ENCODE assay signal across 12 cellular contexts in genomic region chr3:156668073-156668763, GRCh38. TPM values are rescaled to one million over a fixed set of nuclear protein-coding genes. Genes with fewer than 3 reads are reported as not detected.
DNase-seq lines count a peak whose midpoint lies in the region; ATAC-seq, FAIRE-seq and TF ChIP-seq lines count a peak whose summit lies in the region.
"Had no signal": no experiment of that assay in that cellular context is flagged by ENCODE, and none has a peak within 500 bp of the region (broad histone marks: within the 10 kb centered on the region; RNA-seq: fewer than 3 reads in every experiment).

No MANE protein-coding gene starts in this region.

- POLR2A ChIA-PET in activated CD4-positive, alpha-beta T cell treated with anti-CD3 and anti-CD28 coated beads, Interleukin-2, amount 10 ng/mL, durations not matched to agents 7 days and 5 days (lab: Charles Lee) = no interaction called here

- H3K4me3 ChIP-seq in choroid plexus epithelial cell (ENCODE audit: low read depth, low read length) (no peak overlapping the region), pancreas (no peak overlapping the region)
- H3K4me3 ChIP-seq: HAP-1 had no signal

- no peaks in the 10 kb centered on the region for H3K27me3 ChIP-seq in pancreas
- H3K27me3 ChIP-seq: neutrophil had no signal

- H3K4me1 ChIP-seq in pancreas = peaks cover 0 to 18% (median 3%) of the 10 kb centered on the region in 3 donors

- peaks cover 17% of the 10 kb centered on the region for H3K36me3 Mint-ChIP-seq in activated CD4-positive, alpha-beta T cell treated with anti-CD3 and anti-CD28 coated beads, Interleukin-2, amount 10 ng/mL, durations not matched to agents 7 days and 5 days (ENCODE audit: low read depth)

- H3K9me3 ChIP-seq in pancreas = no peaks in the 10 kb centered on the region
- H3K9me3 ChIP-seq: HAP-1, neutrophil had no signal

- FAIRE-seq in pancreas (lab: Jason Lieb, UNC) = no peak

- H3K4me1 Mint-ChIP-seq in activated CD4-positive, alpha-beta T cell treated with anti-CD3 and anti-CD28 coated beads, Interleukin-2, amount 10 ng/mL, durations not matched to agents 7 days and 5 days = peaks cover 70% of the 10 kb centered on the region

- no peaks in the 10 kb centered on the region for H3K27me3 Mint-ChIP-seq in activated CD4-positive, alpha-beta T cell treated with anti-CD3 and anti-CD28 coated beads, Interleukin-2, amount 10 ng/mL, durations not matched to agents 7 days and 5 days

- peaks cover 5% of the 10 kb centered on the region for H3K9me3 Mint-ChIP-seq in activated CD4-positive, alpha-beta T cell treated with anti-CD3 and anti-CD28 coated beads, Interleukin-2, amount 10 ng/mL, durations not matched to agents 7 days and 5 days

- H3K27ac ChIP-seq in pancreas = no peak overlapping the region
- H3K27ac ChIP-seq: neutrophil had no signal

- H3K4me3 Mint-ChIP-seq in activated CD4-positive, alpha-beta T cell treated with anti-CD3 and anti-CD28 coated beads, Interleukin-2, amount 10 ng/mL, durations not matched to agents 7 days and 5 days = peak overlapping the region; percentile 37

- DNase-seq in activated CD4-positive, alpha-beta T cell treated with anti-CD3 and anti-CD28 coated beads, Interleukin-2, amount 10 ng/mL, durations not matched to agents 7 days and 5 days = peak; percentile 63
- no peak for DNase-seq in activated CD4-positive, alpha-beta T cell treated with anti-CD3 and anti-CD28 coated beads, Interleukin-2, amount 50 U/mL, for 1 hour
- peak; percentile 80 for DNase-seq in MV-4-11 (lab: John Stamatoyannopoulos, UW)
- peak; percentile 66 for DNase-seq in choroid plexus epithelial cell (ENCODE audit: low read depth)
- DNase-seq in pancreas = no peak
- DNase-seq in NCI-H1092 (lab: John Stamatoyannopoulos, UW) = no peak
- no peak for DNase-seq in central memory CD4-positive, alpha-beta T cell
- DNase-seq: C1 segment of cervical spinal cord, caudate nucleus had no signal

- ATAC-seq in pancreas = peak in 3 of 4 donors; percentile 46 to 81 (median 71)
- ATAC-seq in GM21526 (IDR thresholded peaks at IDR 0.05; ENCODE audit: low FRiP score, unreplicated experiment) = no peak

- H3K27ac Mint-ChIP-seq in activated CD4-positive, alpha-beta T cell treated with anti-CD3 and anti-CD28 coated beads, Interleukin-2, amount 10 ng/mL, durations not matched to agents 7 days and 5 days = peak overlapping the region; percentile 80

- 19% methylated on average over 4 of the region's 4 CpGs for WGBS in pancreas, 2 donors

- TF ChIP-seq CTCF in choroid plexus epithelial cell (conservative IDR thresholded peaks at IDR 0.05; ENCODE audit: low read depth, low read length) = no peak
- no peak for TF ChIP-seq CTCF in pancreas (IDR thresholded peaks at IDR 0.05)

- H3K36me3 ChIP-seq in pancreas = no peaks in the 10 kb centered on the region
- H3K36me3 ChIP-seq: HAP-1, neutrophil had no signal

- CTCF ChIA-PET in activated CD4-positive, alpha-beta T cell treated with anti-CD3 and anti-CD28 coated beads, Interleukin-2, amount 10 ng/mL, durations not matched to agents 7 days and 5 days (lab: Charles Lee) = interaction anchor here (1.3 kb wide), 1 partner anchor 23 kb away, joined by 3 read pairs; no protein-coding TSS in a partner anchor

- intact Hi-C loops in pancreas (cut with DNase I) = loop anchor here in 1 of 3 donors (10.0 kb wide), 1 partner anchor 103 kb away; no protein-coding TSS in a partner anchor

RNA-seq across cellular contexts. Expression of gene TIPARP, which starts 6.2 kb away (rescaled TPM):
- 10 to 100 TPM; 58.0 to 66.0 TPM for total RNA-seq in activated CD4-positive, alpha-beta T cell treated with anti-CD3 and anti-CD28 coated beads, Interleukin-2, amount 10 ng/mL, durations not matched to agents 7 days and 5 days
- total RNA-seq in pancreas = 10 to 100 TPM in 4 of 6 donors, 1 to 10 TPM in 2; 7.4 to 15.0 (median 10.3) TPM
- polyA plus RNA-seq in pancreas = 1 to 10 TPM; 6.0 to 8.7 TPM

Comparison
In these comparisons a context has a peak if more than half of its experiments do, and no peak if none do; other contexts are left out.
1. DNase-seq: peak in activated CD4-positive, alpha-beta T cell treated with anti-CD3 and anti-CD28 coated beads, Interleukin-2, amount 10 ng/mL, durations not matched to agents 7 days and 5 days (single experiment), MV-4-11 (single experiment) and choroid plexus epithelial cell (single experiment); none in activated CD4-positive, alpha-beta T cell treated with anti-CD3 and anti-CD28 coated beads, Interleukin-2, amount 50 U/mL, for 1 hour (single experiment), pancreas (0 of 6), NCI-H1092 (single experiment) and central memory CD4-positive, alpha-beta T cell (single experiment).